In the genomic region with DNA sequence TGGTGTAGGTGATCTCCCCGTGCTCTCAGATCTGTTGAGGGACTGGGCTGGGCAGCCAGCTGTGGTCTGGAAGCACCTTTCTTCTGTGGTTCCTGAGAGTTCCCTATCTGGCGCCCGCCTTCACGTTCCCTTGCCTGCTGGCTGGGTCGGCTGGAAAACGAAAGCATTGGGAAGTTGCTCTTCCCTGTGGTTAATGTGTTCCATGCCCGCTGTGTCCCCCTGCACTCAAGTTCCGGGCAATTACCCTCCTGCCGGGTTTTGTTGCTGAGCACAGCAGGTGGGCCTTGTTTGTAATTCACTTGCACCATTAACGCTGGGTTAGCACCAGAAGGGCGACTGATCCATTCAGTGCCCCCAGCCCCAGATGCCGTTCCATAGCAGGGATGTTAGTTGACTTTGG, we compare ENCODE assay signal across 16 cellular contexts.
A peak's percentile ranks its signal among the peaks of the same experiment; 100 is the strongest.
DNase-seq lines count a peak whose midpoint lies in the region; ATAC-seq and TF ChIP-seq lines count a peak whose summit lies in the region.
"Had no signal": no experiment of that assay in that cellular context is flagged by ENCODE, and none has a peak within 500 bp of the region (broad histone marks: within the 10 kb centered on the region; RNA-seq: fewer than 3 reads in every experiment).

No MANE protein-coding gene starts in this region.

- H3K4me3 ChIP-seq in left ventricle myocardium inferior: peak overlapping the region; percentile 19
- H3K4me3 ChIP-seq in iPS-15b (ENCODE audit: low read depth, low read length): peak overlapping the region; percentile 6
- H3K4me3 ChIP-seq in thoracic aorta: peak overlapping the region; percentile 9
- H3K4me3 ChIP-seq in uterus: no peak overlapping the region
- H3K4me3 ChIP-seq: A549, gastrocnemius medialis, thyroid gland had no signal

- H3K36me3 Mint-ChIP-seq in mesothelial cell of epicardium: no peaks in the 10 kb centered on the region
- H3K36me3 Mint-ChIP-seq: activated CD8-positive, alpha-beta memory T cell treated with anti-CD3 and anti-CD28 coated beads, Interleukin-2, amount 10 ng/mL, durations not matched to agents 7 days and 5 days; activated naive CD8-positive, alpha-beta T cell had no signal

- H3K9me3 Mint-ChIP-seq in mesothelial cell of epicardium: no peaks in the 10 kb centered on the region
- H3K9me3 Mint-ChIP-seq: dendritic cell treated with granulocyte-macrophage colony-stimulating factor and Interleukin-4, amounts not matched to agents 40 ng/mL and 50 ng/mL, for 4 days had no signal

- H3K4me1 Mint-ChIP-seq in mesothelial cell of epicardium: no peaks in the 10 kb centered on the region
- H3K4me1 Mint-ChIP-seq: activated CD8-positive, alpha-beta memory T cell treated with anti-CD3 and anti-CD28 coated beads, Interleukin-2, amount 10 ng/mL, durations not matched to agents 7 days and 5 days had no signal

- TF ChIP-seq CTCF in left ventricle myocardium inferior (IDR thresholded peaks at IDR 0.05; ENCODE audit: borderline replicate concordance) (no peak), thoracic aorta (IDR thresholded peaks at IDR 0.05) (no peak), uterus (IDR thresholded peaks at IDR 0.05) (no peak), mesothelial cell of epicardium (IDR thresholded peaks at IDR 0.05; ENCODE audit: unreplicated experiment) (no peak)

- H3K4me1 ChIP-seq in left ventricle myocardium inferior (peaks cover 4% of the 10 kb centered on the region), iPS-15b (ENCODE audit: control insufficient read depth, insufficient read depth, low read length) (peaks cover 17% of the 10 kb centered on the region), thoracic aorta (ENCODE audit: control insufficient read depth in 1 of 2, low read depth in 2 of 2) (no peaks in the 10 kb centered on the region), uterus (no peaks in the 10 kb centered on the region)
- H3K4me1 ChIP-seq: A549, gastrocnemius medialis had no signal

- H3K9ac ChIP-seq in iPS-15b (ENCODE audit: low read depth, low read length): no peak overlapping the region

- H3K4me3 Mint-ChIP-seq in mesothelial cell of epicardium: no peak overlapping the region
- H3K4me3 Mint-ChIP-seq: activated CD8-positive, alpha-beta memory T cell treated with anti-CD3 and anti-CD28 coated beads, Interleukin-2, amount 10 ng/mL, durations not matched to agents 7 days and 5 days; activated naive CD8-positive, alpha-beta T cell; dendritic cell treated with granulocyte-macrophage colony-stimulating factor and Interleukin-4, amounts not matched to agents 40 ng/mL and 50 ng/mL, for 4 days had no signal

- H3K27ac Mint-ChIP-seq in mesothelial cell of epicardium: no peak overlapping the region
- H3K27ac Mint-ChIP-seq: activated CD8-positive, alpha-beta memory T cell treated with anti-CD3 and anti-CD28 coated beads, Interleukin-2, amount 10 ng/mL, durations not matched to agents 7 days and 5 days; activated naive CD8-positive, alpha-beta T cell; dendritic cell treated with granulocyte-macrophage colony-stimulating factor and Interleukin-4, amounts not matched to agents 40 ng/mL and 50 ng/mL, for 4 days had no signal

- no peak for DNase-seq in left ventricle myocardium inferior
- DNase-seq in Right ventricle myocardium inferior (ENCODE audit: missing footprints): no peak
- peak; percentile 33 for DNase-seq in NCI-H748 treated with DMSO at 0.1 percent for 48 hours (lab: John Stamatoyannopoulos, UW)
- DNase-seq in thoracic aorta (ENCODE audit: low spot score): no peak
- no peak for DNase-seq in uterus
- no peak for DNase-seq in mesothelial cell of epicardium (ENCODE audit: low spot score in 2 of 2, unreplicated experiment in 2 of 2)
- DNase-seq: activated CD8-positive, alpha-beta memory T cell treated with anti-CD3 and anti-CD28 coated beads, Interleukin-2, amount 10 ng/mL, durations not matched to agents 7 days and 5 days; gastrocnemius medialis; mammary epithelial cell; thyroid gland had no signal

- no peaks in the 10 kb centered on the region for H3K36me3 ChIP-seq in left ventricle myocardium inferior
- peaks cover 2% of the 10 kb centered on the region for H3K36me3 ChIP-seq in iPS-15b (ENCODE audit: control insufficient read depth, insufficient read depth, low read length)
- no peaks in the 10 kb centered on the region for H3K36me3 ChIP-seq in thoracic aorta
- H3K36me3 ChIP-seq in uterus: no peaks in the 10 kb centered on the region
- H3K36me3 ChIP-seq: gastrocnemius medialis, thyroid gland had no signal

- H3K27ac ChIP-seq in left ventricle myocardium inferior (replicated peaks) (no peak overlapping the region), thoracic aorta (no peak overlapping the region), uterus (no peak overlapping the region)
- H3K27ac ChIP-seq: A549, gastrocnemius medialis, thyroid gland had no signal

- no peak for TF ChIP-seq POLR2A in uterus (IDR thresholded peaks at IDR 0.05)

- intact Hi-C loops in left ventricle myocardium inferior (cut with micrococcal nuclease): no loop called here
- intact Hi-C loops in Right ventricle myocardium inferior (cut with DNase I): no loop called here
- intact Hi-C loops in uterus (cut with DNase I; ENCODE audit: low total_unique reads): no loop called here

- H3K9me3 ChIP-seq in left ventricle myocardium inferior (replicated peaks): no peaks in the 10 kb centered on the region
- no peaks in the 10 kb centered on the region for H3K9me3 ChIP-seq in iPS-15b (ENCODE audit: control insufficient read depth, insufficient read depth, low read length)
- no peaks in the 10 kb centered on the region for H3K9me3 ChIP-seq in thoracic aorta
- H3K9me3 ChIP-seq in uterus: no peaks in the 10 kb centered on the region
- H3K9me3 ChIP-seq: A549, gastrocnemius medialis, thyroid gland had no signal

- peaks cover 81% of the 10 kb centered on the region for H3K27me3 Mint-ChIP-seq in mesothelial cell of epicardium (ENCODE audit: low read depth)

- ATAC-seq in Right ventricle myocardium inferior (no peak), thoracic aorta (ENCODE audit: insufficient number of reproducible peaks, low FRiP score, low read depth) (no peak), esophagus mucosa (no peak)
- ATAC-seq: A549; activated CD8-positive, alpha-beta memory T cell treated with anti-CD3 and anti-CD28 coated beads, Interleukin-2, amount 10 ng/mL, durations not matched to agents 7 days and 5 days; gastrocnemius medialis; Panc1 had no signal

- H3K27me3 ChIP-seq in left ventricle myocardium inferior (ENCODE audit: low read depth) (peaks cover 94% of the 10 kb centered on the region), iPS-15b (ENCODE audit: control insufficient read depth, insufficient read depth, low read length) (peaks cover 90% of the 10 kb centered on the region), thoracic aorta (replicated peaks; ENCODE audit: insufficient read depth) (no peaks in the 10 kb centered on the region), uterus (no peaks in the 10 kb centered on the region)
- H3K27me3 ChIP-seq: gastrocnemius medialis, thyroid gland had no signal

Comparison
In these comparisons a context has a peak if more than half of its experiments do, and no peak if none do; other contexts are left out.
1. H3K4me3 ChIP-seq: peak in left ventricle myocardium inferior (single experiment), iPS-15b (single experiment) and thoracic aorta (single experiment); none in uterus (0 of 2).